In genomic region chr2:222927600-222927999, GRCh38 we compare ENCODE assay signal across 27 cellular contexts.
DNase-seq lines count a peak whose midpoint lies in the region; ATAC-seq, FAIRE-seq and TF ChIP-seq lines count a peak whose summit lies in the region.
"Had no signal": no experiment of that assay in that cellular context is flagged by ENCODE, and none has a peak within 500 bp of the region (broad histone marks: within the 10 kb centered on the region; RNA-seq: fewer than 3 reads in every experiment).

No MANE protein-coding gene starts in this region.

- TF ChIP-seq POLR2A in H1 (IDR thresholded peaks at IDR 0.05; ENCODE audit: control extremely low read depth in 1 of 2, low read depth in 2 of 2, low read length in 2 of 2) (no peak), esophagus squamous epithelium (IDR thresholded peaks at IDR 0.05) (no peak)

- no peaks in the 10 kb centered on the region for H3K27me3 ChIP-seq in OCI-LY3 (ENCODE audit: low read depth, low read length)
- no peaks in the 10 kb centered on the region for H3K27me3 ChIP-seq in H1 (replicated peaks in 1 of 4; ENCODE audit: control insufficient read depth in 3 of 4, extremely low read depth in 1 of 4, insufficient read depth in 3 of 4, low read length in 3 of 4)
- no peaks in the 10 kb centered on the region for H3K27me3 ChIP-seq in esophagus squamous epithelium
- H3K27me3 ChIP-seq: SJSA1 had no signal

- no peak overlapping the region for H2BK20ac ChIP-seq in H1 (ENCODE audit: low read length)

- no peak overlapping the region for H4K91ac ChIP-seq in H1 (replicated peaks; ENCODE audit: insufficient read length, low read length)

- TF ChIP-seq RAD21 in H1 (IDR thresholded peaks at IDR 0.05 in 1 of 2, conservative IDR thresholded peaks at IDR 0.05 in 1 of 2; ENCODE audit: low read depth in 2 of 2, low read length in 2 of 2) = no peak

- no peak for TF ChIP-seq EP300 in H1 (IDR thresholded peaks at IDR 0.05; ENCODE audit: borderline replicate concordance in 1 of 2, low read depth in 2 of 2, low read length in 2 of 2)

- H3K4me3 ChIP-seq in OCI-LY3 (ENCODE audit: low read length) (peak overlapping the region; percentile 60; the same call in 1 of the 2 replicates), H1 (ENCODE audit: extremely low read depth in 1 of 4, insufficient read depth in 2 of 4, low read depth in 3 of 4, low read length in 4 of 4) (no peak overlapping the region), esophagus squamous epithelium (no peak overlapping the region)
- H3K4me3 ChIP-seq: SJSA1 had no signal

- H3K4me2 ChIP-seq in OCI-LY3 (ENCODE audit: low read length) (peak overlapping the region; percentile 81), H1 (ENCODE audit: insufficient read depth in 1 of 2, low read depth in 2 of 2, low read length in 2 of 2) (no peak overlapping the region)

- H3K56ac ChIP-seq in H1 (replicated peaks; ENCODE audit: insufficient read length, low read depth, low read length) = no peak overlapping the region

- no peak overlapping the region for H2AK5ac ChIP-seq in H1 (ENCODE audit: low read depth, low read length)

- peaks cover 29% of the 10 kb centered on the region for H3K36me3 ChIP-seq in OCI-LY3 (replicated peaks; ENCODE audit: low read depth, low read length)
- H3K36me3 ChIP-seq in H1 (ENCODE audit: control insufficient read depth in 2 of 4, insufficient read depth in 4 of 4, low read length in 3 of 4) = peaks cover 5 to 55% (median 21%) of the 10 kb centered on the region in 4 experiments; a peak in 7 of 8 replicates
- peaks cover 0 to 94% (median 15%) of the 10 kb centered on the region in 3 donors for H3K36me3 ChIP-seq in esophagus squamous epithelium

- FAIRE-seq in D721Med (lab: Jason Lieb, UNC) = peak; percentile 16
- FAIRE-seq in H1 (lab: Jason Lieb, UNC) = peak; percentile 7
- FAIRE-seq: GM18507 had no signal

- H3K23ac ChIP-seq in H1 (ENCODE audit: insufficient read length) = no peak overlapping the region

- no peak overlapping the region for H2BK120ac ChIP-seq in H1 (replicated peaks; ENCODE audit: low read depth, low read length)

- no peaks in the 10 kb centered on the region for H3K79me1 ChIP-seq in H1 (ENCODE audit: low read depth, low read length)

- no peak overlapping the region for H2AFZ ChIP-seq in OCI-LY3 (ENCODE audit: low read depth, low read length)
- H2AFZ ChIP-seq in H1 (ENCODE audit: low read length) = no peak overlapping the region

- H3K14ac ChIP-seq in H1 (ENCODE audit: insufficient read length) = no peak overlapping the region

- H3K79me2 ChIP-seq in OCI-LY3 (ENCODE audit: low read length) (peaks cover 14% of the 10 kb centered on the region), H1 (ENCODE audit: control insufficient read depth in 1 of 2, insufficient read depth in 2 of 2, low read length in 2 of 2) (no peaks in the 10 kb centered on the region)

- H3K4ac ChIP-seq in H1 (replicated peaks; ENCODE audit: insufficient read length, low read depth, low read length) = no peak overlapping the region

- no peak overlapping the region for H2BK12ac ChIP-seq in H1 (ENCODE audit: low read depth, low read length)

- H3K23me2 ChIP-seq in H1 (ENCODE audit: low read depth, low read length) = no peaks in the 10 kb centered on the region

- H4K20me1 ChIP-seq in OCI-LY3 (ENCODE audit: insufficient read depth, low read length) = no peaks in the 10 kb centered on the region
- H4K20me1 ChIP-seq in H1 (replicated peaks in 1 of 2; ENCODE audit: control insufficient read depth in 1 of 2, insufficient read depth in 2 of 2, low read length in 2 of 2) = no peaks in the 10 kb centered on the region

- peak overlapping the region; percentile 100 for H3K27ac ChIP-seq in OCI-LY3 (ENCODE audit: low read length)
- no peak overlapping the region for H3K27ac ChIP-seq in H1 (ENCODE audit: low read depth, low read length)
- no peak overlapping the region for H3K27ac ChIP-seq in esophagus squamous epithelium
- H3K27ac ChIP-seq: SJSA1 had no signal

- ATAC-seq in GM18868 (IDR thresholded peaks at IDR 0.05; ENCODE audit: unreplicated experiment) (peak; percentile 45), GM19397 (IDR thresholded peaks at IDR 0.05; ENCODE audit: unreplicated experiment) (no peak)
- ATAC-seq in activated CD4-positive, CD25-positive, alpha-beta regulatory T cell treated with anti-CD3 and anti-CD28 coated beads, Interleukin-2, amount 50 U/mL, for 24 hours = no peak
- ATAC-seq: CD8-positive, alpha-beta T cell; HCT116 had no signal

- DNase-seq in D721Med (ENCODE audit: insufficient read length, low spot score) (no peak), H1 (ENCODE audit: low read depth in 1 of 2, low spot score in 2 of 2) (no peak), mesenteric fat pad (ENCODE audit: low spot score) (no peak), esophagus squamous epithelium (lab: John Stamatoyannopoulos, UW) (no peak)
- DNase-seq: C1 segment of cervical spinal cord; Caco-2; CD8-positive, alpha-beta T cell; DMS 273 treated with DMSO at 0.1 percent for 48 hours; DMS79; EL; GF-D8; Karpas-422; NCI-H1092; NCI-H1417 treated with DMSO at 0.1 percent for 48 hours; NCI-H1694 treated with DMSO at 0.1 percent for 48 hours; NCI-H2081; NCI-H2227 treated with DMSO at 0.1 percent for 48 hours; NCI-H69; Right ventricle myocardium superior; RPMI8226 had no signal

- H4K5ac ChIP-seq in H1 (ENCODE audit: insufficient read length, low read depth, low read length) = no peak overlapping the region

- H3K9ac ChIP-seq in OCI-LY3 (ENCODE audit: low read length) (peak overlapping the region; percentile 96), H1 (replicated peaks in 1 of 4; ENCODE audit: extremely low read depth in 1 of 4, low read depth in 3 of 4, low read length in 3 of 4) (no peak overlapping the region)

- H2BK15ac ChIP-seq in H1 (ENCODE audit: low read length) = no peak overlapping the region

- H2BK5ac ChIP-seq in H1 (ENCODE audit: low read depth, low read length) = no peak overlapping the region

- POLR2A ChIA-PET in H1 (lab: Charles Lee; ENCODE audit: partially characterized antibody) = no interaction called here

- peaks cover 65% of the 10 kb centered on the region for H3K4me1 ChIP-seq in OCI-LY3 (ENCODE audit: low read length)
- no peaks in the 10 kb centered on the region for H3K4me1 ChIP-seq in H1 (replicated peaks in 1 of 4; ENCODE audit: control insufficient read depth in 3 of 4, insufficient read depth in 4 of 4, low read length in 3 of 4)
- no peaks in the 10 kb centered on the region for H3K4me1 ChIP-seq in esophagus squamous epithelium
- H3K4me1 ChIP-seq: Caco-2 had no signal

- no peak for TF ChIP-seq CTCF in D721Med (IDR thresholded peaks at IDR 0.05; ENCODE audit: insufficient read depth, missing control alignments)
- TF ChIP-seq CTCF in OCI-LY3 (IDR thresholded peaks at IDR 0.05; ENCODE audit: low read depth, low read length) = no peak
- no peak for TF ChIP-seq CTCF in H1 (IDR thresholded peaks at IDR 0.05; ENCODE audit: control extremely low read depth in 1 of 3, insufficient read depth in 1 of 3, low read depth in 1 of 3, low read length in 3 of 3)
- TF ChIP-seq CTCF in esophagus squamous epithelium (IDR thresholded peaks at IDR 0.05) = no peak

- intact Hi-C loops in esophagus squamous epithelium (cut with DNase I) = no loop called here

- H3K9me3 ChIP-seq in OCI-LY3 (ENCODE audit: insufficient read depth, low read length) (no peaks in the 10 kb centered on the region), H1 (ENCODE audit: insufficient read depth in 2 of 2, low read depth in 1 of 2, low read length in 1 of 2) (no peaks in the 10 kb centered on the region), esophagus squamous epithelium (no peaks in the 10 kb centered on the region)
- H3K9me3 ChIP-seq: Caco-2, SJSA1 had no signal

- H4K8ac ChIP-seq in H1 (ENCODE audit: extremely low read depth, insufficient read depth, low read length) = no peak overlapping the region

- no peak overlapping the region for H3K18ac ChIP-seq in H1 (ENCODE audit: extremely low read depth, low read length)

- CTCF ChIA-PET in H1 (lab: Charles Lee; ENCODE audit: partially characterized antibody) = interaction anchor here (1.4 to 2.2 kb wide), 4 partner anchors 12 to 218 kb away, joined by 4 to 12 read pairs (median 6); no protein-coding TSS in a partner anchor

- 96% methylated on average over 5 of the region's 5 CpGs; no CpG with 5 or more reads in 1 of the 2 experiments for WGBS in H1 (ENCODE audit: extremely low coverage in 1 of 2, insufficient coverage in 1 of 2, insufficient read length in 1 of 2, insufficient replicate concordance in 2 of 2, low coverage in 1 of 2, low lambda C conversion rate in 2 of 2, missing lambda C conversion rate in 1 of 2), 2 experiments
- WGBS in esophagus squamous epithelium, 2 donors = 82 to 83% methylated on average over 5 of the region's 5 CpGs

TF ChIP-seq in H1, 55 proteins besides CTCF, POLR2A, EP300 and RAD21 (continues in another document):
- TF ChIP-seq KDM5A (IDR thresholded peaks at IDR 0.05; ENCODE audit: low read length) = no peak
- TF ChIP-seq SP1 (IDR thresholded peaks at IDR 0.05; ENCODE audit: low read depth, low read length) = no peak
- TF ChIP-seq SIN3A (conservative IDR thresholded peaks at IDR 0.05 in 1 of 2, IDR thresholded peaks at IDR 0.05 in 1 of 2; ENCODE audit: low read depth in 1 of 2, low read length in 2 of 2) = no peak
- no peak for TF ChIP-seq TBP (IDR thresholded peaks at IDR 0.05; ENCODE audit: low read depth, low read length)
